Comparison of ENCODE assay signal across 21 cellular contexts in genomic region chr19:7419153-7419552, GRCh38.
"Had no signal": no experiment of that assay in that cellular context is flagged by ENCODE, and none has a peak within 500 bp of the region (broad histone marks: within the 10 kb centered on the region; RNA-seq: fewer than 3 reads in every experiment).

No MANE protein-coding gene starts in this region.

- H3K27ac Mint-ChIP-seq: activated B cell treated with CpG ODN at 0.5 μM for 24 hours; activated CD4-positive, alpha-beta memory T cell treated with anti-CD3 and anti-CD28 coated beads, Interleukin-2, amount 10 ng/mL, durations not matched to agents 7 days and 5 days; activated naive CD4-positive, alpha-beta T cell treated with anti-CD3 and anti-CD28 coated beads for 36 hours; activated naive CD8-positive, alpha-beta T cell treated with anti-CD3 and anti-CD28 coated beads for 36 hours had no signal

- H3K4me3 Mint-ChIP-seq: activated B cell treated with CpG ODN at 0.5 μM for 24 hours; activated CD4-positive, alpha-beta memory T cell treated with anti-CD3 and anti-CD28 coated beads, Interleukin-2, amount 10 ng/mL, durations not matched to agents 7 days and 5 days; activated naive CD4-positive, alpha-beta T cell treated with anti-CD3 and anti-CD28 coated beads for 36 hours; activated naive CD8-positive, alpha-beta T cell treated with anti-CD3 and anti-CD28 coated beads for 36 hours had no signal

- H3K9me3 Mint-ChIP-seq: activated B cell treated with CpG ODN at 0.5 μM for 24 hours; activated CD4-positive, alpha-beta memory T cell treated with anti-CD3 and anti-CD28 coated beads, Interleukin-2, amount 10 ng/mL, durations not matched to agents 7 days and 5 days; activated naive CD4-positive, alpha-beta T cell treated with anti-CD3 and anti-CD28 coated beads for 36 hours; activated naive CD8-positive, alpha-beta T cell treated with anti-CD3 and anti-CD28 coated beads for 36 hours had no signal

- H3K27ac ChIP-seq: PC-9 had no signal

- H3K4me3 ChIP-seq: PC-9 had no signal

- H3K4me1 Mint-ChIP-seq: activated CD4-positive, alpha-beta memory T cell treated with anti-CD3 and anti-CD28 coated beads, Interleukin-2, amount 10 ng/mL, durations not matched to agents 7 days and 5 days had no signal

- H3K27me3 Mint-ChIP-seq: activated B cell treated with CpG ODN at 0.5 μM for 24 hours; activated CD4-positive, alpha-beta memory T cell treated with anti-CD3 and anti-CD28 coated beads, Interleukin-2, amount 10 ng/mL, durations not matched to agents 7 days and 5 days; activated naive CD8-positive, alpha-beta T cell treated with anti-CD3 and anti-CD28 coated beads for 36 hours had no signal

- DNase-seq: activated B cell treated with CpG ODN at 0.5 μM for 24 hours; activated CD4-positive, alpha-beta memory T cell treated with anti-CD3 and anti-CD28 coated beads, Interleukin-2, amount 10 ng/mL, durations not matched to agents 7 days and 5 days; activated CD4-positive, alpha-beta T cell treated with anti-CD3 and anti-CD28 coated beads for 1 hour; activated CD4-positive, alpha-beta T cell treated with anti-CD3 and anti-CD28 coated beads, Interleukin-2, amount 50 U/mL, for 1 hour; activated CD8-positive, alpha-beta memory T cell treated with anti-CD3 and anti-CD28 coated beads, Interleukin-2, amount 50 U/mL, for 48 hours; activated gamma-delta T cell; activated naive CD4-positive, alpha-beta T cell treated with anti-CD3 and anti-CD28 coated beads for 36 hours; activated naive CD8-positive, alpha-beta T cell treated with anti-CD3 and anti-CD28 coated beads for 36 hours; activated T-cell treated with anti-CD3 and anti-CD28 coated beads, Interleukin-2, amount 50 U/mL, for 1 hour; cerebellar nuclear complex; Kasumi-1; KBM-7; NCI-H1105 treated with DMSO at 0.1 percent for 48 hours; NCI-H1436 treated with DMSO at 0.1 percent for 48 hours; NCI-H187 treated with DMSO at 0.1 percent for 48 hours; NCI-H2081 treated with DMSO at 0.1 percent for 48 hours; NCI-H446; PC-9; SHP77 treated with DMSO at 0.1 percent for 48 hours; T-helper 2 cell; T1000 had no signal
